26 cellular contexts compared by ENCODE assay signal in genomic region chr16:58063377-58064076, GRCh38. TPM values are rescaled to one million over a fixed set of nuclear protein-coding genes. Genes with fewer than 3 reads are reported as not detected.
DNase-seq lines count a peak whose midpoint lies in the region; ATAC-seq and TF ChIP-seq lines count a peak whose summit lies in the region.
"Had no signal": no experiment of that assay in that cellular context is flagged by ENCODE, and none has a peak within 500 bp of the region (broad histone marks: within the 10 kb centered on the region; RNA-seq: fewer than 3 reads in every experiment).

No MANE protein-coding gene starts in this region.

- H3K9me3 ChIP-seq in mesodermal cell (ENCODE audit: control insufficient read depth, low read length) (no peaks in the 10 kb centered on the region), upper lobe of right lung (no peaks in the 10 kb centered on the region), sigmoid colon (no peaks in the 10 kb centered on the region)
- H3K9me3 ChIP-seq: mucosa of descending colon, SJCRH30, stomach had no signal

- H3K27ac ChIP-seq in mesodermal cell (ENCODE audit: low read depth, low read length, severe bottlenecking) (peak overlapping the region; percentile 23), upper lobe of right lung (no peak overlapping the region), sigmoid colon (no peak overlapping the region)
- H3K27ac ChIP-seq: 22Rv1, SJCRH30 had no signal

- no peaks in the 10 kb centered on the region for H3K27me3 ChIP-seq in upper lobe of right lung
- H3K27me3 ChIP-seq in sigmoid colon: no peaks in the 10 kb centered on the region
- H3K27me3 ChIP-seq: stomach had no signal

- no peak for TF ChIP-seq EP300 in sigmoid colon (IDR thresholded peaks at IDR 0.05)

- peaks cover 11% of the 10 kb centered on the region for H3K4me1 ChIP-seq in mesodermal cell (ENCODE audit: control insufficient read depth, insufficient read depth, low read length, poor library complexity, severe bottlenecking)
- H3K4me1 ChIP-seq in upper lobe of right lung: peaks cover 12% of the 10 kb centered on the region
- H3K4me1 ChIP-seq in sigmoid colon: no peaks in the 10 kb centered on the region
- H3K4me1 ChIP-seq: SJCRH30 had no signal

- ATAC-seq in Right ventricle myocardium inferior (peak; percentile 50), left ventricle myocardium superior (peak; percentile 57), upper lobe of right lung (peak; percentile 59), HG02973 (IDR thresholded peaks at IDR 0.05; ENCODE audit: unreplicated experiment) (no peak), GM21423 (IDR thresholded peaks at IDR 0.05; ENCODE audit: unreplicated experiment) (no peak)
- ATAC-seq: activated CD8-positive, alpha-beta T cell treated with anti-CD3 and anti-CD28 coated beads for 36 hours; mucosa of descending colon; PC-3; T-helper 17 cell had no signal

- intact Hi-C loops in Right ventricle myocardium inferior (cut with DNase I): no loop called here
- intact Hi-C loops in cardiac septum (cut with DNase I): no loop called here
- intact Hi-C loops in left ventricle myocardium superior (cut with micrococcal nuclease): no loop called here
- intact Hi-C loops in upper lobe of right lung (cut with DNase I): no loop called here
- intact Hi-C loops in sigmoid colon (cut with DNase I): no loop called here

- H3K36me3 ChIP-seq in mesodermal cell (ENCODE audit: control insufficient read depth, insufficient read depth, low read length): no peaks in the 10 kb centered on the region
- H3K36me3 ChIP-seq in upper lobe of right lung: no peaks in the 10 kb centered on the region
- no peaks in the 10 kb centered on the region for H3K36me3 ChIP-seq in sigmoid colon
- H3K36me3 ChIP-seq: SJCRH30, stomach had no signal

- no peak for TF ChIP-seq CTCF in upper lobe of right lung (IDR thresholded peaks at IDR 0.05)
- TF ChIP-seq CTCF in sigmoid colon (IDR thresholded peaks at IDR 0.05): no peak

- no peak overlapping the region for H3K4me3 ChIP-seq in mesodermal cell (ENCODE audit: extremely low read depth, insufficient read depth, low read length, poor library complexity, severe bottlenecking)
- H3K4me3 ChIP-seq in upper lobe of right lung: no peak overlapping the region
- H3K4me3 ChIP-seq in sigmoid colon: no peak overlapping the region
- H3K4me3 ChIP-seq: mucosa of descending colon, SJCRH30, stomach had no signal

- TF ChIP-seq POLR2A in sigmoid colon (IDR thresholded peaks at IDR 0.05): no peak

- WGBS in mesodermal cell (ENCODE audit: insufficient coverage in 2 of 2), 2 experiments: 63 to 71% methylated on average over 3 to 7 of the region's 8 CpGs
- 73 to 84% methylated on average over 8 of the region's 8 CpGs for WGBS in sigmoid colon, 2 donors

- no peak for DNase-seq in Right ventricle myocardium inferior (ENCODE audit: missing footprints)
- no peak for DNase-seq in cardiac septum (ENCODE audit: low spot score)
- no peak for DNase-seq in left ventricle myocardium superior
- DNase-seq in upper lobe of right lung: no peak
- no peak for DNase-seq in sigmoid colon
- DNase-seq: activated B cell treated with CpG ODN at 0.5 μM for 24 hours; activated CD8-positive, alpha-beta T cell treated with anti-CD3 and anti-CD28 coated beads for 36 hours; activated naive CD4-positive, alpha-beta T cell treated with anti-CD3 and anti-CD28 coated beads for 36 hours; activated T-cell treated with anti-CD3 and anti-CD28 coated beads, Interleukin-2, amount 50 U/mL, for 24 hours; anterior cingulate cortex; Calu3; EL; GOT3; kidney; mucosa of descending colon; NCI-H748 treated with DMSO at 0.1 percent for 48 hours; nucleus accumbens; PC-3; SJCRH30; stimulated activated CD4-positive, alpha-beta T cell treated with anti-CD3 and anti-CD28 coated beads, Interleukin-4, amount 100 ng/mL, for 24 hours; stomach; T-helper 17 cell had no signal

RNA-seq across cellular contexts. Expression of gene MMP15, which starts 38.0 kb away (rescaled TPM):
- total RNA-seq in Right ventricle myocardium inferior (70.3 TPM), cardiac septum (53.5 TPM), left ventricle myocardium superior (62.2 TPM), upper lobe of right lung (25.2 TPM), sigmoid colon (10 to 100 TPM in 1 of 4 donors, 1 to 10 TPM in 3; 2.3 to 10.5 (median 5.1) TPM)
- 43.4 TPM for polyA plus RNA-seq in mesodermal cell (2013, experiment 1 of 2)
- polyA plus RNA-seq in mesodermal cell (2013, experiment 2 of 2): 37.4 TPM
- 10 to 100 TPM; 10.8 to 54.0 (median 13.4) TPM for polyA plus RNA-seq in sigmoid colon

Comparison
In these comparisons a context has a peak if more than half of its experiments do, and no peak if none do; other contexts are left out.
1. ATAC-seq: peak in Right ventricle myocardium inferior (single experiment), left ventricle myocardium superior (single experiment) and upper lobe of right lung (single experiment); none in HG02973 (single experiment) and GM21423 (single experiment).